ENCODE assay signal across 8 cellular contexts in the genomic region with DNA sequence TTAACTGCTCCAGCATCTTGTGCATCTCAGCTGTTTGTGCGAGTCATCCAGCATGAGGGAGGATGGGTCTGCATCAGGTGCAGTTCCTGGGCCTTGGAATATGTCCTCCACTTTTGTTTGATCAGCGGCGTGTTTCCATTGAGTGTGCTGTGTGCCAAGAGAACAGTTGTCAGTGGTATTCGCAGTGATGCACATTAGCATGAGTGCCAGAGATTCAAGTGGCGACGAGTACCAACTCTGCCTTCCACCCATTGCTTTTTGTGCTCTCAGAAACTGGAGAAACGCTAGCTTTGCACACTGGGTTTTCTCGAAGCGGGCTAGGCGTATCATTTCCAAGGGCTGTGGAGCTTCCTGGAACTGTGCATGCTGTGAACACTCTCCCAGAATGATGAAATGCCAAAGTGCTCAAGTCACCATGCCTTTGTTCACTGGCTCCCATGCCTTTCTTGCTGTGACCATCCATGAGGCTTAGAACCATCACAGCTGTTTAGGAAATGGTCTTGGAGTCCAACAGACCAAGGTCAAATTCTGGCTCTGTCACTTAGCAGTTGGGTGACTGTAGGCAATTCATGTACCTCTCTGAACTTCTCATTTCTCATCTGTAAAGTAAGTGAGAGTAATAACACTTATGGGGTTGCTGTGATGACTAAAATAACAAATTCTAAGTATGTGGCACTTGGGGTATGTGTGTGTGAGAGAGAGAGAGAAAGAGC. TPM values are rescaled to one million over a fixed set of nuclear protein-coding genes. Genes with fewer than 3 reads are reported as not detected.
A peak's percentile ranks its signal among the peaks of the same experiment; 100 is the strongest.
DNase-seq lines count a peak whose midpoint lies in the region; ATAC-seq and TF ChIP-seq lines count a peak whose summit lies in the region.
"Had no signal": no experiment of that assay in that cellular context is flagged by ENCODE, and none has a peak within 500 bp of the region (broad histone marks: within the 10 kb centered on the region; RNA-seq: fewer than 3 reads in every experiment).

No MANE protein-coding gene starts in this region.

- intact Hi-C loops in posterior vena cava (cut with DNase I): no loop called here

- ATAC-seq in GM18861 (IDR thresholded peaks at IDR 0.05; ENCODE audit: unreplicated experiment) (peak; percentile 52), HG02938 (IDR thresholded peaks at IDR 0.05; ENCODE audit: unreplicated experiment) (peak; percentile 64)

- in situ Hi-C loops in astrocyte of the spinal cord (cut with HindIII; ENCODE audit: low sequenced_read_pairs): no loop called here

- no peak for TF ChIP-seq CTCF in astrocyte of the spinal cord (IDR thresholded peaks at IDR 0.05; ENCODE audit: low read depth, low read length)

- peak; percentile 58 for DNase-seq in astrocyte of the spinal cord (ENCODE audit: low read depth, low spot score)
- DNase-seq in renal cortical epithelial cell (ENCODE audit: low read depth): peak; percentile 53
- no peak for DNase-seq in posterior vena cava (ENCODE audit: low spot score)
- no peak for DNase-seq in H4 (ENCODE audit: low spot score)
- no peak for DNase-seq in NCI-H1930 (lab: John Stamatoyannopoulos, UW)
- DNase-seq: lower lobe of right lung had no signal

- H3K4me3 ChIP-seq in astrocyte of the spinal cord (ENCODE audit: low read depth, low read length): no peak overlapping the region
- H3K4me3 ChIP-seq: lower lobe of right lung had no signal

RNA-seq across cellular contexts. Expression of a gene that starts 18.4 kb away (rescaled TPM):
- total RNA-seq in renal cortical epithelial cell (14.4 and 22.0 TPM in 2 replicates), posterior vena cava (10 to 100 TPM; 22.5 to 31.4 TPM)
- 2.1 and 3.1 TPM in 2 replicates for total RNA-seq in H4 (2014; rRNA removed; shearing (Covaris generic))

Comparison
In these comparisons a context has a peak if more than half of its experiments do, and no peak if none do; other contexts are left out.
1. DNase-seq: peak in astrocyte of the spinal cord (single experiment) and renal cortical epithelial cell (single experiment); none in posterior vena cava (single experiment), H4 (single experiment) and NCI-H1930 (0 of 2).